1 cellular context compared by ENCODE assay signal in the genomic region with DNA sequence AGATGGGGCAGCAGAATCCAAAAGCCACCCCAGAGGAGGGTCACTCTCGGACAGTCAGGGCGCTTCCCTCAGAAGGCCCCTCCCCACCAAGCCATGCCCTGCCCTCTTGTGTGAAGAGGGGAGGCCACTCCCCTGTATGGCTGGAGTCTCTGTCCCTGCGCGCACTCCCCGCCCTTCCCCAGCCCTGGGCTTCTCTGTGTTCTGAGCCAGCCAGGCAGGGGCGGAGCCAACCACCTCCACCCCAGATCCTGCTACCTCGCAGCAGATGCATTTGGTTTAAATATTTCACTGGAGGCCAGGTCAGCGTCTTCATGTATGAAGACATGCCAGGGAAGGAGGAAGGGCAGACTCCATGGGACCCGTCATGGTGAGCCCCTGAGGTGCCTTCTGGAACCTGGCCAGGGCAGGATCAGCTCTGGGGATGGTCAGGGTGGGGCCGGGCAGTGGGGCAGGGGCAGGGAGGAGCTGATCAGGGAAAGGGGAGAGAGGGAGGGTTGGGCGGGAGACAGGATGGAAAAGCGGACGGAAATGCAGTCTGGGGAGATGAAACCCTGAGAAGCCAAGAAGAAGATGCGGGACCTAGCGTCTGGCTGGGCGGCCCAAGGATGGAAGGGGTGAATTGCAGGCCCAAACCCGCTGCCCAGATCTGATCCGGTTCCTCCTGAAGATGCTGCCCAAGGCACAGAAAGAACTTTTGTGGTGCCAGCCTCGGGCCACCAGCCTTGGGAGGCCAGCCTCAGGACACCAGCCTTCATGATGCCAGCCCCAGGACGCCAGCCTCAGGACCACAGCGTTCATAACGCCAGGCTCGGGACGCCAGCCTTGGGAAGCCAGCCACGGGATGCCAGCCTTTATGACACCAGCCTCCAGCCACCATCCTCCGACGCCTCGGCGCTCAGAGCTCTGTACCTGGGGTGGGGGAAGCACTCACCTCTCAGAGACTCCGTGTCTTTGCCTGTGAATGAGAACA.
TF ChIP-seq lines count a peak whose summit lies in the region.

No MANE protein-coding gene starts in this region.

TF ChIP-seq in H1, 55 proteins besides CTCF, POLR2A, EP300 and RAD21:
- peak; percentile 65 for TF ChIP-seq CTBP2 (IDR thresholded peaks at IDR 0.05; ENCODE audit: borderline replicate concordance, insufficient read depth, insufficient read length, low read length)
- TF ChIP-seq, protein P1, sequence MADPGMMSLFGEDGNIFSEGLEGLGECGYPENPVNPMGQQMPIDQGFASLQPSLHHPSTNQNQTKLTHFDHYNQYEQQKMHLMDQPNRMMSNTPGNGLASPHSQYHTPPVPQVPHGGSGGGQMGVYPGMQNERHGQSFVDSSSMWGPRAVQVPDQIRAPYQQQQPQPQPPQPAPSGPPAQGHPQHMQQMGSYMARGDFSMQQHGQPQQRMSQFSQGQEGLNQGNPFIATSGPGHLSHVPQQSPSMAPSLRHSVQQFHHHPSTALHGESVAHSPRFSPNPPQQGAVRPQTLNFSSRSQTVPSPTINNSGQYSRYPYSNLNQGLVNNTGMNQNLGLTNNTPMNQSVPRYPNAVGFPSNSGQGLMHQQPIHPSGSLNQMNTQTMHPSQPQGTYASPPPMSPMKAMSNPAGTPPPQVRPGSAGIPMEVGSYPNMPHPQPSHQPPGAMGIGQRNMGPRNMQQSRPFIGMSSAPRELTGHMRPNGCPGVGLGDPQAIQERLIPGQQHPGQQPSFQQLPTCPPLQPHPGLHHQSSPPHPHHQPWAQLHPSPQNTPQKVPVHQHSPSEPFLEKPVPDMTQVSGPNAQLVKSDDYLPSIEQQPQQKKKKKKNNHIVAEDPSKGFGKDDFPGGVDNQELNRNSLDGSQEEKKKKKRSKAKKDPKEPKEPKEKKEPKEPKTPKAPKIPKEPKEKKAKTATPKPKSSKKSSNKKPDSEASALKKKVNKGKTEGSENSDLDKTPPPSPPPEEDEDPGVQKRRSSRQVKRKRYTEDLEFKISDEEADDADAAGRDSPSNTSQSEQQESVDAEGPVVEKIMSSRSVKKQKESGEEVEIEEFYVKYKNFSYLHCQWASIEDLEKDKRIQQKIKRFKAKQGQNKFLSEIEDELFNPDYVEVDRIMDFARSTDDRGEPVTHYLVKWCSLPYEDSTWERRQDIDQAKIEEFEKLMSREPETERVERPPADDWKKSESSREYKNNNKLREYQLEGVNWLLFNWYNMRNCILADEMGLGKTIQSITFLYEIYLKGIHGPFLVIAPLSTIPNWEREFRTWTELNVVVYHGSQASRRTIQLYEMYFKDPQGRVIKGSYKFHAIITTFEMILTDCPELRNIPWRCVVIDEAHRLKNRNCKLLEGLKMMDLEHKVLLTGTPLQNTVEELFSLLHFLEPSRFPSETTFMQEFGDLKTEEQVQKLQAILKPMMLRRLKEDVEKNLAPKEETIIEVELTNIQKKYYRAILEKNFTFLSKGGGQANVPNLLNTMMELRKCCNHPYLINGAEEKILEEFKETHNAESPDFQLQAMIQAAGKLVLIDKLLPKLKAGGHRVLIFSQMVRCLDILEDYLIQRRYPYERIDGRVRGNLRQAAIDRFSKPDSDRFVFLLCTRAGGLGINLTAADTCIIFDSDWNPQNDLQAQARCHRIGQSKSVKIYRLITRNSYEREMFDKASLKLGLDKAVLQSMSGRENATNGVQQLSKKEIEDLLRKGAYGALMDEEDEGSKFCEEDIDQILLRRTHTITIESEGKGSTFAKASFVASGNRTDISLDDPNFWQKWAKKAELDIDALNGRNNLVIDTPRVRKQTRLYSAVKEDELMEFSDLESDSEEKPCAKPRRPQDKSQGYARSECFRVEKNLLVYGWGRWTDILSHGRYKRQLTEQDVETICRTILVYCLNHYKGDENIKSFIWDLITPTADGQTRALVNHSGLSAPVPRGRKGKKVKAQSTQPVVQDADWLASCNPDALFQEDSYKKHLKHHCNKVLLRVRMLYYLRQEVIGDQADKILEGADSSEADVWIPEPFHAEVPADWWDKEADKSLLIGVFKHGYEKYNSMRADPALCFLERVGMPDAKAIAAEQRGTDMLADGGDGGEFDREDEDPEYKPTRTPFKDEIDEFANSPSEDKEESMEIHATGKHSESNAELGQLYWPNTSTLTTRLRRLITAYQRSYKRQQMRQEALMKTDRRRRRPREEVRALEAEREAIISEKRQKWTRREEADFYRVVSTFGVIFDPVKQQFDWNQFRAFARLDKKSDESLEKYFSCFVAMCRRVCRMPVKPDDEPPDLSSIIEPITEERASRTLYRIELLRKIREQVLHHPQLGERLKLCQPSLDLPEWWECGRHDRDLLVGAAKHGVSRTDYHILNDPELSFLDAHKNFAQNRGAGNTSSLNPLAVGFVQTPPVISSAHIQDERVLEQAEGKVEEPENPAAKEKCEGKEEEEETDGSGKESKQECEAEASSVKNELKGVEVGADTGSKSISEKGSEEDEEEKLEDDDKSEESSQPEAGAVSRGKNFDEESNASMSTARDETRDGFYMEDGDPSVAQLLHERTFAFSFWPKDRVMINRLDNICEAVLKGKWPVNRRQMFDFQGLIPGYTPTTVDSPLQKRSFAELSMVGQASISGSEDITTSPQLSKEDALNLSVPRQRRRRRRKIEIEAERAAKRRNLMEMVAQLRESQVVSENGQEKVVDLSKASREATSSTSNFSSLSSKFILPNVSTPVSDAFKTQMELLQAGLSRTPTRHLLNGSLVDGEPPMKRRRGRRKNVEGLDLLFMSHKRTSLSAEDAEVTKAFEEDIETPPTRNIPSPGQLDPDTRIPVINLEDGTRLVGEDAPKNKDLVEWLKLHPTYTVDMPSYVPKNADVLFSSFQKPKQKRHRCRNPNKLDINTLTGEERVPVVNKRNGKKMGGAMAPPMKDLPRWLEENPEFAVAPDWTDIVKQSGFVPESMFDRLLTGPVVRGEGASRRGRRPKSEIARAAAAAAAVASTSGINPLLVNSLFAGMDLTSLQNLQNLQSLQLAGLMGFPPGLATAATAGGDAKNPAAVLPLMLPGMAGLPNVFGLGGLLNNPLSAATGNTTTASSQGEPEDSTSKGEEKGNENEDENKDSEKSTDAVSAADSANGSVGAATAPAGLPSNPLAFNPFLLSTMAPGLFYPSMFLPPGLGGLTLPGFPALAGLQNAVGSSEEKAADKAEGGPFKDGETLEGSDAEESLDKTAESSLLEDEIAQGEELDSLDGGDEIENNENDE (IDR thresholded peaks at IDR 0.05; ENCODE audit: insufficient replicate concordance, low read length) = no peak
